ENCODE assay signal across 24 cellular contexts in the genomic region with DNA sequence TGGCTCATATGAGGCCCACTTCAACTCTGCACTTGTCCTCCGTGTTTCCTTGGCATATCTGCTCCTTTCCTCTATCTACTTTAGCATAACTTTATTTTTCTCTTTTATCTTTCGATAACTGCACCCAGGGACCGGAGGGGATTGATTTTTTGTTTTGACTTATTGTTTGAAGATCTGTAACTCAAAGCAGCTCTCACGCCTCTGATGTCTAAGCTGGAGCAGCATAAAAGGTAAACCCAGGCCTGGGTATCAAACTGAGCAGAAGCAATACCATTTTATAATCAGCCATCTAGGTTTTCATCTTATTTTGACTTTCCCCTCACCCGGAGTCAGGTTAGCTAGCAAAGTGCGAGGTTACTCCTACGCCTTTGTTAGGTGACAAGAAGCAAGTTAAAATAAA. TPM values are rescaled to one million over a fixed set of nuclear protein-coding genes. Genes with fewer than 3 reads are reported as not detected.
DNase-seq lines count a peak whose midpoint lies in the region; ATAC-seq and TF ChIP-seq lines count a peak whose summit lies in the region.
"Had no signal": no experiment of that assay in that cellular context is flagged by ENCODE, and none has a peak within 500 bp of the region (broad histone marks: within the 10 kb centered on the region; RNA-seq: fewer than 3 reads in every experiment).

No MANE protein-coding gene starts in this region.

- H2BK15ac ChIP-seq in neuronal stem cell (ENCODE audit: low read length) = no peak overlapping the region

- peak overlapping the region; percentile 94 for H3K27ac Mint-ChIP-seq in CD8-positive, alpha-beta T cell
- peak overlapping the region; percentile 96 for H3K27ac Mint-ChIP-seq in activated CD8-positive, alpha-beta T cell treated with anti-CD3 and anti-CD28 coated beads for 36 hours
- H3K27ac Mint-ChIP-seq in naive thymus-derived CD8-positive, alpha-beta T cell = peak overlapping the region; percentile 90 to 97 (median 94)
- H3K27ac Mint-ChIP-seq: IgD-negative memory B cell had no signal

- intact Hi-C loops in CD8-positive, alpha-beta T cell (cut with DNase I, micrococcal nuclease) = no loop called here
- intact Hi-C loops in activated CD8-positive, alpha-beta T cell treated with anti-CD3 and anti-CD28 coated beads for 36 hours (cut with micrococcal nuclease) = loop anchor here (5.0 kb wide), 1 partner anchor 33 kb away; no protein-coding TSS in a partner anchor

- H2AK5ac ChIP-seq in neuronal stem cell (ENCODE audit: low read depth, low read length) = no peak overlapping the region

- H2BK5ac ChIP-seq in neuronal stem cell (ENCODE audit: low read length) = no peak overlapping the region

- CTCF ChIA-PET in CD8-positive, alpha-beta T cell (lab: Charles Lee) = interaction anchor here (0.7 to 1.4 kb wide), 7 partner anchors 15 to 433 kb away, joined by 3 to 6 read pairs (median 3); a partner anchor contains a TSS
- CTCF ChIA-PET in activated CD8-positive, alpha-beta T cell treated with anti-CD3 and anti-CD28 coated beads for 36 hours (lab: Charles Lee) = interaction anchor here (0.8 to 3.2 kb wide), 9 partner anchors 9 to 121 kb away, joined by 3 to 12 read pairs (median 4); no protein-coding TSS in a partner anchor

- H3K4me1 ChIP-seq in CD8-positive, alpha-beta T cell (ENCODE audit: insufficient read depth, low read length) = peaks cover 99% of the 10 kb centered on the region
- H3K4me1 ChIP-seq in neuronal stem cell (ENCODE audit: control insufficient read depth in 2 of 2, insufficient read depth in 1 of 2, low read depth in 1 of 2, low read length in 2 of 2) = peaks cover 17 to 23% of the 10 kb centered on the region in 2 donors
- H3K4me1 ChIP-seq: right atrium auricular region, SJSA1, upper lobe of right lung had no signal

- H3K9ac ChIP-seq in neuronal stem cell (ENCODE audit: low read depth, low read length, poor library complexity) = no peak overlapping the region

- POLR2A ChIA-PET in CD8-positive, alpha-beta T cell (lab: Charles Lee) = interaction anchor here (0.8 to 4.6 kb wide), 9 partner anchors 10 to 60 kb away, joined by 3 to 19 read pairs (median 4); no protein-coding TSS in a partner anchor
- POLR2A ChIA-PET in activated CD8-positive, alpha-beta T cell treated with anti-CD3 and anti-CD28 coated beads for 36 hours (lab: Charles Lee) = interaction anchor here (0.7 to 2.6 kb wide), 4 partner anchors 18 to 71 kb away, joined by 3 to 12 read pairs (median 7); no protein-coding TSS in a partner anchor
- POLR2A ChIA-PET in naive thymus-derived CD8-positive, alpha-beta T cell (lab: Charles Lee) = interaction anchor here (0.9 to 2.7 kb wide), 10 partner anchors 11 to 93 kb away, joined by 3 to 19 read pairs (median 6); a partner anchor contains a TSS

- no peak for TF ChIP-seq CTCF in CD8-positive, alpha-beta T cell (IDR thresholded peaks at IDR 0.05)
- TF ChIP-seq CTCF in activated CD8-positive, alpha-beta T cell treated with anti-CD3 and anti-CD28 coated beads for 36 hours (IDR thresholded peaks at IDR 0.05) = no peak

- H4K8ac ChIP-seq in neuronal stem cell (ENCODE audit: low read depth, low read length) = no peak overlapping the region

- no peak overlapping the region for H3K4ac ChIP-seq in neuronal stem cell (ENCODE audit: low read length)

- H4K91ac ChIP-seq in neuronal stem cell (ENCODE audit: low read depth, low read length, poor library complexity) = no peak overlapping the region

- WGBS in neuronal stem cell (ENCODE audit: extremely low coverage in 2 of 2, insufficient read length in 2 of 2, insufficient replicate concordance in 1 of 2), 2 donors = no CpG with 5 or more reads among the region's 7 CpGs

- peaks cover 1% of the 10 kb centered on the region for H3K79me1 ChIP-seq in neuronal stem cell (ENCODE audit: low read depth, low read length)

- no peaks in the 10 kb centered on the region for H3K27me3 ChIP-seq in CD8-positive, alpha-beta T cell (ENCODE audit: insufficient read depth, low read length)
- no peaks in the 10 kb centered on the region for H3K27me3 ChIP-seq in neuronal stem cell (ENCODE audit: control insufficient read depth in 3 of 3, insufficient read depth in 3 of 3, low read depth in 1 of 3, low read length in 3 of 3)
- H3K27me3 ChIP-seq: ovary, right atrium auricular region, SJSA1 had no signal

- H3K27me3 Mint-ChIP-seq in activated T-cell treated with anti-CD3 and anti-CD28 coated beads, Interleukin-2, amount 50 U/mL, for 4 hours (ENCODE audit: low read depth) = no peaks in the 10 kb centered on the region
- no peaks in the 10 kb centered on the region for H3K27me3 Mint-ChIP-seq in CD8-positive, alpha-beta T cell (ENCODE audit: low read depth)
- H3K27me3 Mint-ChIP-seq in activated CD8-positive, alpha-beta T cell treated with anti-CD3 and anti-CD28 coated beads for 36 hours = no peaks in the 10 kb centered on the region
- no peaks in the 10 kb centered on the region for H3K27me3 Mint-ChIP-seq in naive thymus-derived CD8-positive, alpha-beta T cell

- H2BK12ac ChIP-seq in neuronal stem cell (ENCODE audit: low read length) = no peak overlapping the region

- no peak overlapping the region for H2BK120ac ChIP-seq in neuronal stem cell (ENCODE audit: low read depth, low read length)

- H3K14ac ChIP-seq in neuronal stem cell (ENCODE audit: low read length) = no peak overlapping the region

- H3K9me3 ChIP-seq in CD8-positive, alpha-beta T cell (ENCODE audit: low read length) = no peaks in the 10 kb centered on the region
- no peaks in the 10 kb centered on the region for H3K9me3 ChIP-seq in neuronal stem cell (replicated peaks in 1 of 2; ENCODE audit: control insufficient read depth in 2 of 2, insufficient read depth in 1 of 2, low read depth in 1 of 2, low read length in 2 of 2)
- H3K9me3 ChIP-seq: heart right ventricle, ovary, right atrium auricular region, SJSA1, upper lobe of right lung had no signal

- no peak overlapping the region for H3K4me2 ChIP-seq in neuronal stem cell (ENCODE audit: insufficient read depth, low read length, poor library complexity, severe bottlenecking)

- no peak overlapping the region for H3K23ac ChIP-seq in neuronal stem cell (ENCODE audit: low read depth, low read length, poor library complexity)

- peaks cover 25% of the 10 kb centered on the region for H3K36me3 Mint-ChIP-seq in activated T-cell treated with anti-CD3 and anti-CD28 coated beads, Interleukin-2, amount 50 U/mL, for 4 hours (ENCODE audit: insufficient read depth)
- peaks cover 64% of the 10 kb centered on the region for H3K36me3 Mint-ChIP-seq in CD8-positive, alpha-beta T cell
- H3K36me3 Mint-ChIP-seq in activated CD8-positive, alpha-beta T cell treated with anti-CD3 and anti-CD28 coated beads for 36 hours (ENCODE audit: low read depth) = peaks cover 30% of the 10 kb centered on the region
- H3K36me3 Mint-ChIP-seq in naive thymus-derived CD8-positive, alpha-beta T cell = peaks cover 11 to 81% (median 11%) of the 10 kb centered on the region in 3 donors

- H3K36me3 ChIP-seq in CD8-positive, alpha-beta T cell (ENCODE audit: insufficient read depth, low read length) = peaks cover 12% of the 10 kb centered on the region
- no peaks in the 10 kb centered on the region for H3K36me3 ChIP-seq in neuronal stem cell (replicated peaks in 1 of 2; ENCODE audit: control insufficient read depth in 2 of 2, insufficient read depth in 2 of 2, low read length in 2 of 2)
- H3K36me3 ChIP-seq: heart right ventricle, ovary, right atrium auricular region, upper lobe of right lung, WERI-Rb-1 had no signal

- no peak overlapping the region for H3K18ac ChIP-seq in neuronal stem cell (ENCODE audit: low read length)

- no peak overlapping the region for H2AFZ ChIP-seq in neuronal stem cell (ENCODE audit: low read length)

- peak overlapping the region; percentile 2 for H3K27ac ChIP-seq in CD8-positive, alpha-beta T cell (ENCODE audit: low read depth, low read length)
- no peak overlapping the region for H3K27ac ChIP-seq in neuronal stem cell (replicated peaks; ENCODE audit: low read length)
- H3K27ac ChIP-seq: epithelial cell of prostate, heart right ventricle, ovary, right atrium auricular region, SJSA1, upper lobe of right lung, WERI-Rb-1 had no signal

- peaks cover 82% of the 10 kb centered on the region for H3K4me1 Mint-ChIP-seq in activated T-cell treated with anti-CD3 and anti-CD28 coated beads, Interleukin-2, amount 50 U/mL, for 4 hours (ENCODE audit: low read depth)
- H3K4me1 Mint-ChIP-seq in CD8-positive, alpha-beta T cell (ENCODE audit: low read depth) = peaks cover 90% of the 10 kb centered on the region
- H3K4me1 Mint-ChIP-seq in activated CD8-positive, alpha-beta T cell treated with anti-CD3 and anti-CD28 coated beads for 36 hours (ENCODE audit: low read depth) = peaks cover 78% of the 10 kb centered on the region
- peaks cover 49 to 94% (median 90%) of the 10 kb centered on the region in 4 donors for H3K4me1 Mint-ChIP-seq in naive thymus-derived CD8-positive, alpha-beta T cell

- no peak for DNase-seq in activated T-cell treated with anti-CD3 and anti-CD28 coated beads, Interleukin-2, amount 50 U/mL, for 4 hours
- DNase-seq in activated T-cell treated with anti-CD3 and anti-CD28 coated beads, Interleukin-2, amount 50 U/mL, for 48 hours = no peak
- DNase-seq in CD8-positive, alpha-beta T cell = peak in 1 of 7 experiments; percentile 25
- peak; percentile 22 for DNase-seq in activated CD8-positive, alpha-beta T cell treated with anti-CD3 and anti-CD28 coated beads for 36 hours
- DNase-seq in naive thymus-derived CD8-positive, alpha-beta T cell = peak in 5 of 10 donors; percentile 31 to 54 (median 49)
- DNase-seq in GDM1 (lab: John Stamatoyannopoulos, UW) (no peak), neuronal stem cell (ENCODE audit: low spot score) (no peak)
- DNase-seq: activated gamma-delta T cell; DMS153; HCEC 1CT; heart right ventricle; mesenchymal stem cell; NCI-H1436; NCI-H2107; NCI-H510A; ovary; stimulated activated CD4-positive, alpha-beta T cell treated with anti-CD3 and anti-CD28 coated beads, Interleukin-12 subunit alpha, Interleukin-12 subunit beta, amount 100 ng/mL, for 4 hours; upper lobe of right lung; WERI-Rb-1 had no signal

- H3K4me3 Mint-ChIP-seq in activated T-cell treated with anti-CD3 and anti-CD28 coated beads, Interleukin-2, amount 50 U/mL, for 4 hours = peak overlapping the region; percentile 62
- H3K4me3 Mint-ChIP-seq in CD8-positive, alpha-beta T cell = peak overlapping the region; percentile 73
- peak overlapping the region; percentile 72 for H3K4me3 Mint-ChIP-seq in activated CD8-positive, alpha-beta T cell treated with anti-CD3 and anti-CD28 coated beads for 36 hours
- peak overlapping the region; percentile 68 to 90 (median 81) for H3K4me3 Mint-ChIP-seq in naive thymus-derived CD8-positive, alpha-beta T cell
- H3K4me3 Mint-ChIP-seq: IgD-negative memory B cell had no signal

- no peaks in the 10 kb centered on the region for H3K9me3 Mint-ChIP-seq in activated T-cell treated with anti-CD3 and anti-CD28 coated beads, Interleukin-2, amount 50 U/mL, for 4 hours
- H3K9me3 Mint-ChIP-seq in CD8-positive, alpha-beta T cell = no peaks in the 10 kb centered on the region
- no peaks in the 10 kb centered on the region for H3K9me3 Mint-ChIP-seq in activated CD8-positive, alpha-beta T cell treated with anti-CD3 and anti-CD28 coated beads for 36 hours
- H3K9me3 Mint-ChIP-seq in naive thymus-derived CD8-positive, alpha-beta T cell = no peaks in the 10 kb centered on the region
- H3K9me3 Mint-ChIP-seq: IgD-negative memory B cell had no signal

- H3K4me3 ChIP-seq in CD8-positive, alpha-beta T cell (ENCODE audit: low read depth, low read length) = peak overlapping the region; percentile 10
- H3K4me3 ChIP-seq in neuronal stem cell (ENCODE audit: low read length in 2 of 2) = no peak overlapping the region
- H3K4me3 ChIP-seq: heart right ventricle, ovary, right atrium auricular region, SJSA1, upper lobe of right lung had no signal

- peak; percentile 8 to 20 for ATAC-seq in activated T-cell treated with anti-CD3 and anti-CD28 coated beads, Interleukin-2, amount 50 U/mL, for 4 hours
- peak; percentile 10 for ATAC-seq in CD8-positive, alpha-beta T cell
- peak; percentile 9 for ATAC-seq in activated CD8-positive, alpha-beta T cell treated with anti-CD3 and anti-CD28 coated beads for 36 hours
- peak; percentile 42 to 54 for ATAC-seq in naive thymus-derived CD8-positive, alpha-beta T cell
- no peak for ATAC-seq in GM19455 (IDR thresholded peaks at IDR 0.05; ENCODE audit: unreplicated experiment)
- ATAC-seq: heart right ventricle, upper lobe of right lung had no signal

RNA-seq across cellular contexts. Expression of a gene that starts 28.4 kb away (rescaled TPM):
- total RNA-seq in activated T-cell treated with anti-CD3 and anti-CD28 coated beads, Interleukin-2, amount 50 U/mL, for 4 hours = 100 to 1,000 TPM; 140 to 165 (median 148) TPM
- total RNA-seq in CD8-positive, alpha-beta T cell = 100 to 1,000 TPM; 325 to 335 TPM
- total RNA-seq in activated CD8-positive, alpha-beta T cell treated with anti-CD3 and anti-CD28 coated beads for 36 hours = 100 to 1,000 TPM; 178 to 182 TPM
- 100 to 1,000 TPM; 828 to 859 TPM for total RNA-seq in naive thymus-derived CD8-positive, alpha-beta T cell
- 100 to 1,000 TPM; 400 to 836 (median 554) TPM for polyA plus RNA-seq in naive thymus-derived CD8-positive, alpha-beta T cell
- polyA plus RNA-seq in neuronal stem cell (2013, experiment 1 of 2) = 17.2 TPM
- 17.0 TPM for polyA plus RNA-seq in neuronal stem cell (2013, experiment 2 of 2)
